Comparison of ENCODE assay signal across 8 cellular contexts in genomic region chr6:27177454-27178000, GRCh38.
DNase-seq lines count a peak whose midpoint lies in the region; ATAC-seq, FAIRE-seq and TF ChIP-seq lines count a peak whose summit lies in the region.

No MANE protein-coding gene starts in this region.

- peak overlapping the region; percentile 98 for H3K4me3 ChIP-seq in A673 (ENCODE audit: low read depth, low read length, poor library complexity, severe bottlenecking)

- no peaks in the 10 kb centered on the region for H3K9me3 ChIP-seq in A673 (ENCODE audit: low read depth, low read length, poor library complexity, severe bottlenecking)

- ATAC-seq in HG03039 (IDR thresholded peaks at IDR 0.05; ENCODE audit: unreplicated experiment): peak; percentile 75

- peak; percentile 58 for TF ChIP-seq CTCF in A673 (conservative IDR thresholded peaks at IDR 0.05; ENCODE audit: low read depth, low read length)

- H3K27ac ChIP-seq in A673 (ENCODE audit: low read depth, low read length, poor library complexity, severe bottlenecking): peak overlapping the region; percentile 86
- H3K27ac ChIP-seq in layer of hippocampus (ENCODE audit: low read depth, low read length): peak overlapping the region; percentile 68

- intact Hi-C loops in A673 (cut with micrococcal nuclease; ENCODE audit: unreplicated experiment): loop anchor here (5.0 to 10.0 kb wide), 2 partner anchors 297 to 415 kb away; partner anchors contain the start of gene ZNF184

- CTCF ChIA-PET in A673 (lab: Charles Lee): interaction anchor here (0.7 kb wide), 3 partner anchors 410 to 1428 kb away, joined by 3 read pairs; no protein-coding TSS in a partner anchor

- DNase-seq in A673 (ENCODE audit: low spot score): peak; percentile 93
- peak; percentile 57 for DNase-seq in GM18507 (ENCODE audit: extremely low spot score, insufficient read length, low read depth)
- DNase-seq in NCI-H2171 treated with DMSO at 0.1 percent for 48 hours (lab: John Stamatoyannopoulos, UW): peak; percentile 65
- peak; percentile 47 for DNase-seq in activated CD4-positive, CD25-positive, alpha-beta regulatory T cell treated with anti-CD3 and anti-CD28 coated beads, Interleukin-2, amount 50 U/mL, for 16 hours (ENCODE audit: low read depth, low spot score)
- peak; percentile 73 for DNase-seq in cerebellum (ENCODE audit: low spot score)
- peak in 3 of 4 experiments; percentile 23 to 59 (median 55) for DNase-seq in stimulated activated CD4-positive, alpha-beta T cell treated with anti-CD3 and anti-CD28 coated beads, Interleukin-1b, Interleukin-23, amount 100 ng/mL, for 24 hours (ENCODE audit: low read depth in 4 of 4, low spot score in 1 of 4)

- POLR2A ChIA-PET in A673 (lab: Charles Lee; ENCODE audit: low non-redundant PET): interaction anchor here (0.6 to 0.8 kb wide), 4 partner anchors 97 to 1613 kb away, joined by 3 to 7 read pairs (median 5); a partner anchor contains a TSS

- no TSS peak for BruUV-seq in A673 (replicated peaks; lab: Mats Ljungman, UMichigan)

- H3K27me3 ChIP-seq in A673 (replicated peaks; ENCODE audit: insufficient read depth, low read depth, low read length, poor library complexity) (no peaks in the 10 kb centered on the region), layer of hippocampus (ENCODE audit: control insufficient read depth, insufficient read depth, low read length) (no peaks in the 10 kb centered on the region)

- no peaks in the 10 kb centered on the region for H3K36me3 ChIP-seq in A673 (ENCODE audit: insufficient read depth, low read length, poor library complexity, severe bottlenecking)

- peak; percentile 82 for FAIRE-seq in GM18507 (lab: Jason Lieb, UNC)

- H3K4me1 ChIP-seq in A673 (ENCODE audit: insufficient read depth, low read length, poor library complexity, severe bottlenecking): no peaks in the 10 kb centered on the region

Comparison
In these comparisons a context has a peak if more than half of its experiments do, and no peak if none do; other contexts are left out.
1. Peak in every context shown above with its lines: DNase-seq, ATAC-seq, H3K4me3 ChIP-seq and H3K27ac ChIP-seq.